In the genomic region with DNA sequence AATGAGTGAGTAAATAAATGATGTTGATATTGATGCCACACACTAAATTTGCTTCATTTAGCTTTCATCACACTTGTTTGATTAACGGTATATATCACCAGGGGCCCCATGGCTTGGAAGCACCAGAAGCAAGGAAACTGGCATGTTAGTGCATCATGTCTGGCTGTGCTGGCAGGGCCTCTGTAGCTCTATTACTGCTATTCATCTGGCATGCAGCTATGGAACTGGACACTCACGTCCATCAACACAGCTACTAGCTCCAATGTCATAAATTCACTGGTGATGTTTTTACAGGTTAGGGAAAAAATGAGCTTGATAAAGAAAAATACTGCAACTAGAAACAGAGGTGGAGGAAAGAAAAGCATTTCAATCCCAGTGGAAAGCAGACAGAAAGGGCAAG, we compare ENCODE assay signal across 22 cellular contexts.
"Had no signal": no experiment of that assay in that cellular context is flagged by ENCODE, and none has a peak within 500 bp of the region (broad histone marks: within the 10 kb centered on the region; RNA-seq: fewer than 3 reads in every experiment).

No MANE protein-coding gene starts in this region.

- ATAC-seq: activated CD8-positive, alpha-beta T cell treated with anti-CD3 and anti-CD28 coated beads, Interleukin-2, amount 10 ng/mL, durations not matched to agents 7 days and 5 days; WTC11 had no signal

- H3K4me3 Mint-ChIP-seq: activated CD8-positive, alpha-beta T cell treated with anti-CD3 and anti-CD28 coated beads, Interleukin-2, amount 10 ng/mL, durations not matched to agents 7 days and 5 days; activated naive CD4-positive, alpha-beta T cell treated with anti-CD3 and anti-CD28 coated beads, Interleukin-2, amount 50 U/mL, for 24 hours; T-helper 1 cell treated with Interleukin-12 subunit alpha and Interleukin-12 subunit beta and Interleukin-4 antibody, amounts not matched to agents 30 μg/mL and 1 μg/mL, for 36 hours; WTC11 had no signal

- H3K9me3 Mint-ChIP-seq: activated naive CD4-positive, alpha-beta T cell treated with anti-CD3 and anti-CD28 coated beads, Interleukin-2, amount 50 U/mL, for 24 hours; T-helper 1 cell treated with Interleukin-12 subunit alpha and Interleukin-12 subunit beta and Interleukin-4 antibody, amounts not matched to agents 30 μg/mL and 1 μg/mL, for 36 hours; WTC11 had no signal

- DNase-seq: activated CD4-positive, alpha-beta T cell treated with anti-CD3 and anti-CD28 coated beads for 48 hours; activated CD4-positive, alpha-beta T cell treated with anti-CD3 and anti-CD28 coated beads, Interleukin-2, amount 50 U/mL, for 4 hours; activated CD4-positive, CD25-positive, alpha-beta regulatory T cell treated with anti-CD3 and anti-CD28 coated beads, Interleukin-2, amount 50 U/mL, for 72 hours; activated CD8-positive, alpha-beta memory T cell treated with anti-CD3 and anti-CD28 coated beads, Interleukin-2, amount 50 U/mL, for 48 hours; activated CD8-positive, alpha-beta T cell treated with anti-CD3 and anti-CD28 coated beads, Interleukin-2, amount 10 ng/mL, durations not matched to agents 7 days and 5 days; activated naive CD4-positive, alpha-beta T cell; activated T-cell treated with anti-CD3 and anti-CD28 coated beads, Interleukin-2, amount 50 U/mL, for 1 hour; aorta; central memory CD4-positive, alpha-beta T cell; KG1; NCI-H1048; NCI-H146; NCI-H187 treated with DMSO at 0.1 percent for 48 hours; NCI-H2081 treated with DMSO at 0.1 percent for 48 hours; NCI-H526; NCI-H774; NK-92 treated with Interleukin-12 subunit alpha and Interleukin-12 subunit beta, amount 100 ng/mL, for 24 hours; SHP77 treated with DMSO at 0.1 percent for 48 hours; SW 1271 had no signal

- H3K27ac Mint-ChIP-seq: activated CD8-positive, alpha-beta T cell treated with anti-CD3 and anti-CD28 coated beads, Interleukin-2, amount 10 ng/mL, durations not matched to agents 7 days and 5 days; activated naive CD4-positive, alpha-beta T cell treated with anti-CD3 and anti-CD28 coated beads, Interleukin-2, amount 50 U/mL, for 24 hours; T-helper 1 cell treated with Interleukin-12 subunit alpha and Interleukin-12 subunit beta and Interleukin-4 antibody, amounts not matched to agents 30 μg/mL and 1 μg/mL, for 36 hours; WTC11 had no signal

- H3K36me3 Mint-ChIP-seq: activated naive CD4-positive, alpha-beta T cell treated with anti-CD3 and anti-CD28 coated beads, Interleukin-2, amount 50 U/mL, for 24 hours; WTC11 had no signal

- H3K27me3 Mint-ChIP-seq: activated naive CD4-positive, alpha-beta T cell treated with anti-CD3 and anti-CD28 coated beads, Interleukin-2, amount 50 U/mL, for 24 hours had no signal

- H3K4me1 Mint-ChIP-seq: activated naive CD4-positive, alpha-beta T cell treated with anti-CD3 and anti-CD28 coated beads, Interleukin-2, amount 50 U/mL, for 24 hours had no signal
